ENCODE assay signal across 15 cellular contexts in genomic region chr9:104923289-104923688, GRCh38. TPM values are rescaled to one million over a fixed set of nuclear protein-coding genes. Genes with fewer than 3 reads are reported as not detected.
DNase-seq lines count a peak whose midpoint lies in the region; ATAC-seq and TF ChIP-seq lines count a peak whose summit lies in the region.
"Had no signal": no experiment of that assay in that cellular context is flagged by ENCODE, and none has a peak within 500 bp of the region (broad histone marks: within the 10 kb centered on the region; RNA-seq: fewer than 3 reads in every experiment).

No MANE protein-coding gene starts in this region.

- no peak overlapping the region for H2BK5ac ChIP-seq in trophoblast cell (ENCODE audit: low read depth, low read length, poor library complexity)

- DNase-seq in PC-9: no peak
- peak; percentile 45 to 70 for DNase-seq in erythroblast (lab: John Stamatoyannopoulos, UW)
- peak; percentile 74 to 97 for DNase-seq in trophoblast cell
- no peak for DNase-seq in stimulated activated CD4-positive, alpha-beta T cell treated with anti-CD3 and anti-CD28 coated beads, Interleukin-12 subunit alpha, Interleukin-12 subunit beta, amount 100 ng/mL, for 4 hours
- DNase-seq in OCI-M2 (lab: John Stamatoyannopoulos, UW; ENCODE audit: unreplicated experiment): no peak
- DNase-seq in HuH-7.5 (ENCODE audit: low spot score): no peak
- DNase-seq: activated CD8-positive, alpha-beta memory T cell treated with anti-CD3 and anti-CD28 coated beads, Interleukin-2, amount 50 U/mL, for 4 hours; esophagus squamous epithelium; NCI-H187; NCI-H526; SHP77 treated with DMSO at 0.1 percent for 48 hours; stimulated activated naive CD8-positive, alpha-beta T cell treated with anti-CD3 and anti-CD28 coated beads, Interleukin-15, Interleukin-2, amounts not matched to agents 100 U/mL and 50 U/mL, for 24 hours; WERI-Rb-1 had no signal

- H3K79me2 ChIP-seq in DOHH2 (ENCODE audit: control insufficient read depth, low read length) (peaks cover 82% of the 10 kb centered on the region), PC-9 (ENCODE audit: low read depth) (peaks cover 96% of the 10 kb centered on the region), trophoblast cell (ENCODE audit: control insufficient read depth, insufficient read depth, low read length, poor library complexity) (peaks cover 2% of the 10 kb centered on the region)

- ATAC-seq in GM18868 (IDR thresholded peaks at IDR 0.05; ENCODE audit: unreplicated experiment): no peak
- ATAC-seq: stimulated activated naive CD8-positive, alpha-beta T cell treated with anti-CD3 and anti-CD28 coated beads, Interleukin-15, Interleukin-2, amounts not matched to agents 100 U/mL and 50 U/mL, for 24 hours had no signal

- CTCF ChIA-PET in PC-9 (lab: Charles Lee): interaction anchor here (0.5 to 0.7 kb wide), 2 partner anchors 141 to 443 kb away, joined by 3 read pairs; no protein-coding TSS in a partner anchor

- H3K79me1 ChIP-seq in trophoblast cell (ENCODE audit: low read length): peaks cover 9% of the 10 kb centered on the region

- H3K27ac ChIP-seq in DOHH2 (ENCODE audit: low read depth, low read length): peak overlapping the region; percentile 99
- peak overlapping the region; percentile 22; the same call in 1 of the 2 replicates for H3K27ac ChIP-seq in PC-9
- H3K27ac ChIP-seq in trophoblast cell (ENCODE audit: low read depth, low read length): no peak overlapping the region
- H3K27ac ChIP-seq: WERI-Rb-1 had no signal

- no CpG with 5 or more reads among the region's 2 CpGs for WGBS in trophoblast cell (ENCODE audit: extremely low coverage, insufficient coverage, insufficient read length)

- TF ChIP-seq CTCF in DOHH2 (IDR thresholded peaks at IDR 0.05; ENCODE audit: low read depth, low read length, poor library complexity, severe bottlenecking) (no peak), PC-9 (conservative IDR thresholded peaks at IDR 0.05) (no peak)

- H3K9me2 ChIP-seq in DOHH2 (replicated peaks; ENCODE audit: control insufficient read depth, low read length) (no peaks in the 10 kb centered on the region), PC-9 (ENCODE audit: insufficient read depth) (no peaks in the 10 kb centered on the region)

- H3K36me3 ChIP-seq in DOHH2 (ENCODE audit: control insufficient read depth, low read length) (peaks cover 40% of the 10 kb centered on the region), PC-9 (ENCODE audit: low read depth) (0 out of 2 replicates have a peak, but pooled peaks cover 13% of the 10 kb centered on the region), trophoblast cell (ENCODE audit: control insufficient read depth in 1 of 2, insufficient read depth in 2 of 2, low read length in 2 of 2) (no peaks in the 10 kb centered on the region)
- H3K36me3 ChIP-seq: esophagus squamous epithelium, WERI-Rb-1 had no signal

- no peak overlapping the region for H3K18ac ChIP-seq in trophoblast cell (ENCODE audit: low read length)

- BruUV-seq in PC-9 (replicated peaks; lab: Mats Ljungman, UMichigan): no TSS peak

- no peak for TF ChIP-seq POLR2A in erythroblast (IDR thresholded peaks at IDR 0.05; ENCODE audit: low read length)

- H3K23ac ChIP-seq in trophoblast cell (ENCODE audit: low read length): no peak overlapping the region

- no peak overlapping the region for H3K4ac ChIP-seq in trophoblast cell (ENCODE audit: low read depth, low read length)

- H4K12ac ChIP-seq in trophoblast cell (ENCODE audit: low read depth, low read length): no peak overlapping the region

- H4K91ac ChIP-seq in trophoblast cell (ENCODE audit: low read depth, low read length): no peak overlapping the region

- no peak overlapping the region for H3K14ac ChIP-seq in trophoblast cell (ENCODE audit: low read length)

- no peak overlapping the region for H4K8ac ChIP-seq in trophoblast cell (ENCODE audit: low read depth, low read length)

- H3K4me1 ChIP-seq in DOHH2 (ENCODE audit: control insufficient read depth, low read length) (peaks cover 78% of the 10 kb centered on the region), PC-9 (replicated peaks; ENCODE audit: insufficient read depth) (peaks cover 32% of the 10 kb centered on the region), trophoblast cell (ENCODE audit: control insufficient read depth in 1 of 2, insufficient read depth in 2 of 2, low read length in 2 of 2) (peaks cover 0 to 2% of the 10 kb centered on the region in 2 experiments)

- no peak overlapping the region for H3K9ac ChIP-seq in trophoblast cell (ENCODE audit: low read length)

- H2BK120ac ChIP-seq in trophoblast cell (ENCODE audit: insufficient read depth, low read length, poor library complexity): no peak overlapping the region

- H3K9me3 ChIP-seq in DOHH2 (ENCODE audit: control insufficient read depth, insufficient read depth, low read length) (no peaks in the 10 kb centered on the region), PC-9 (ENCODE audit: insufficient read depth, low read depth) (no peaks in the 10 kb centered on the region), trophoblast cell (ENCODE audit: insufficient read depth, low read depth, low read length) (no peaks in the 10 kb centered on the region)
- H3K9me3 ChIP-seq: esophagus squamous epithelium had no signal

- H2BK12ac ChIP-seq in trophoblast cell (ENCODE audit: low read length): no peak overlapping the region

- H4K20me1 ChIP-seq in DOHH2 (ENCODE audit: control insufficient read depth, insufficient read depth, low read depth, low read length) (no peaks in the 10 kb centered on the region), PC-9 (ENCODE audit: insufficient read depth) (peaks cover 50% of the 10 kb centered on the region)

- H2AFZ ChIP-seq in PC-9: no peak overlapping the region
- H2AFZ ChIP-seq in trophoblast cell (ENCODE audit: insufficient read depth, low read length, poor library complexity): no peak overlapping the region

- H3K27me3 ChIP-seq in DOHH2 (ENCODE audit: control insufficient read depth, low read length) (no peaks in the 10 kb centered on the region), PC-9 (ENCODE audit: insufficient read depth, low read depth) (no peaks in the 10 kb centered on the region), trophoblast cell (ENCODE audit: insufficient read depth, low read length) (no peaks in the 10 kb centered on the region)
- H3K27me3 ChIP-seq: esophagus squamous epithelium had no signal

- POLR2A ChIA-PET in PC-9 (lab: Charles Lee; ENCODE audit: unreplicated experiment): interaction anchor here (0.5 to 0.6 kb wide), 2 partner anchors 10 to 19 kb away, joined by 3 to 6 read pairs; no protein-coding TSS in a partner anchor

- H2AK5ac ChIP-seq in trophoblast cell (ENCODE audit: low read length): no peak overlapping the region

- H3F3A ChIP-seq in DOHH2 (ENCODE audit: control insufficient read depth, insufficient read depth) (peaks cover 51% of the 10 kb centered on the region), PC-9 (ENCODE audit: insufficient read depth, low read depth) (peaks cover 4% of the 10 kb centered on the region; the same call in 1 of the 2 replicates)

- H3K4me2 ChIP-seq in DOHH2 (ENCODE audit: low read length) (peak overlapping the region; percentile 71), PC-9 (peak overlapping the region; percentile 57), trophoblast cell (ENCODE audit: low read length) (no peak overlapping the region)

- intact Hi-C loops in PC-9 (cut with micrococcal nuclease; ENCODE audit: unreplicated experiment): no loop called here

- H3K4me3 ChIP-seq in DOHH2 (ENCODE audit: low read length) (peak overlapping the region; percentile 59), PC-9 (peak overlapping the region; percentile 15; the same call in 1 of the 2 replicates), trophoblast cell (ENCODE audit: low read depth, low read length) (no peak overlapping the region)

RNA-seq across cellular contexts. Expression of gene ABCA1, which starts 4.7 kb away (rescaled TPM):
- total RNA-seq in PC-9 (2021): 22.4 and 38.3 TPM in 2 replicates
- polyA plus RNA-seq in trophoblast cell (2013): 4.9 and 5.1 TPM in 2 replicates

Comparison
In these comparisons a context has a peak if more than half of its experiments do, and no peak if none do; other contexts are left out.
1. DNase-seq: peak in erythroblast (2 of 2) and trophoblast cell (2 of 2); none in PC-9 (0 of 2), stimulated activated CD4-positive, alpha-beta T cell treated with anti-CD3 and anti-CD28 coated beads, Interleukin-12 subunit alpha, Interleukin-12 subunit beta, amount 100 ng/mL, for 4 hours (single experiment), OCI-M2 (single experiment) and HuH-7.5 (single experiment).